Comparison of ENCODE assay signal across 19 cellular contexts in genomic region chr14:104701383-104702076, GRCh38.
"Had no signal": no experiment of that assay in that cellular context is flagged by ENCODE, and none has a peak within 500 bp of the region (broad histone marks: within the 10 kb centered on the region; RNA-seq: fewer than 3 reads in every experiment).

No MANE protein-coding gene starts in this region.

- DNase-seq: activated CD4-positive, alpha-beta T cell treated with anti-CD3 and anti-CD28 coated beads for 1 hour; activated CD4-positive, alpha-beta T cell treated with anti-CD3 and anti-CD28 coated beads, Interleukin-2, amount 50 U/mL, for 4 hours; activated CD8-positive, alpha-beta memory T cell treated with anti-CD3 and anti-CD28 coated beads, Interleukin-2, amount 50 U/mL, for 48 hours; activated naive CD4-positive, alpha-beta T cell; activated T-cell treated with anti-CD3 and anti-CD28 coated beads, Interleukin-2, amount 50 U/mL, for 4 hours; adrenal gland; kidney; midbrain; natural killer cell; stimulated activated CD4-positive, alpha-beta T cell treated with anti-CD3 and anti-CD28 coated beads, Interleukin-12 subunit alpha, Interleukin-12 subunit beta, amount 100 ng/mL, for 4 hours; stimulated activated CD4-positive, alpha-beta T cell treated with anti-CD3 and anti-CD28 coated beads, Interleukin-4, amount 100 ng/mL, for 4 hours; stimulated activated naive CD8-positive, alpha-beta T cell treated with anti-CD3 and anti-CD28 coated beads, Interleukin-15, Interleukin-2, amounts not matched to agents 100 U/mL and 50 U/mL, for 24 hours; T-cell had no signal

- H3K4me3 ChIP-seq: adrenal gland, breast epithelium, lung, right atrium auricular region, vagina had no signal

- H3K27ac ChIP-seq: adrenal gland, vagina, WERI-Rb-1 had no signal

- H3K27me3 ChIP-seq: adrenal gland, breast epithelium, right atrium auricular region, vagina had no signal

- H3K9me3 ChIP-seq: adrenal gland, breast epithelium, right atrium auricular region, vagina had no signal

- ATAC-seq: activated T-cell treated with anti-CD3 and anti-CD28 coated beads, Interleukin-2, amount 50 U/mL, for 4 hours; left lobe of liver; natural killer cell; stimulated activated naive CD8-positive, alpha-beta T cell treated with anti-CD3 and anti-CD28 coated beads, Interleukin-15, Interleukin-2, amounts not matched to agents 100 U/mL and 50 U/mL, for 24 hours; T-cell had no signal
